In the genomic region with DNA sequence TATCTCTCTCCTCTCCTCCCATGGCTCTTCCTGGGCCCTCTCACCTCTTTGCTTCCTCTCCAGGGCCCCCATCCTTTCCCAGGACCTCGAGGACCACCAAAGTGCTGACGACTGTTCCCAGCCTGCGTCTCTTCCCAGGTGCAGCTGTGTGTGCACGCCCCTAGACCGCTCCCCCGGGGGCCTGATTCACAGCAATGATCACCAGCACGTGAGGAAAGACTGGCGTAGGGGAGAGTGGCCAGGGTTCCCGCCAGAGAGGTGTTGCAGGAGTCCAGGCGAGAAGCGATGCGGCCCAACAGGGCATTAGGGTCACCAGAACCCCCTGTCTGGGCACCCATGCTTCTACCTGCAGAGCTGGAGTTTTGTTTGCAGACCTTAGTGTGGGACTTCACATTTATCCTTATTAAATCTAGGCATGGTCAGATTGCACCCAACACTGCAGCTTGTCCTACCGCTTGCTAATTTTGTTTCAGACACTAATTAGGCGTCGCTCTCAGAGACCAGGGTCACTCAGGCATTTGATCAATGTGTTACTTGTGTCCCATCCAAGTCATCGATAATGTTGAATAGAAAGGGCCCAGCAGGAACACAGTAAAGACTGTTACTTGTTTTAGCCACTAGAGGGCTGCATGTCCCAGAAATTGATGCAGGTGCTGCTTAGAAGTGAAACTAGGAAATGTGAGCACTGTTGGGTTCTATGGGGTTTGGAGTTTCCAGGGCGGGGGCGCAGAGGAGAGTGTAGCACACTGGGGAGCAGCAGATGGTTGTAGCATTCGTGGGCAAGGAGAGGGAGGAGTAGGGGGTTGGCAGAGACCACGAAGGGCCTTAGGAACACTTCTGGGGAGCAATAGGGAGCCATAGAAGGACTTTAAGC, we compare ENCODE assay signal across 8 cellular contexts. TPM values are rescaled to one million over a fixed set of nuclear protein-coding genes. Genes with fewer than 3 reads are reported as not detected.
DNase-seq lines count a peak whose midpoint lies in the region; ATAC-seq, FAIRE-seq and TF ChIP-seq lines count a peak whose summit lies in the region.

No MANE protein-coding gene starts in this region.

- H2AFZ ChIP-seq in mammary epithelial cell (ENCODE audit: low read depth, low read length), result peak overlapping the region; percentile 91

- in situ Hi-C loops in mammary epithelial cell (cut with MboI; ENCODE audit: low sequenced_read_pairs in 2 of 2), result loop anchor here (5.0 to 10.0 kb wide), 3 partner anchors 134 to 306 kb away; partner anchors contain the start of genes CAB39L (in 1 of the 2) and SETDB2 (in 1 of the 2)

- H3K79me2 ChIP-seq in mammary epithelial cell (ENCODE audit: insufficient read depth, low read length), result no peaks in the 10 kb centered on the region

- H3K4me3 ChIP-seq in mammary epithelial cell (replicated peaks in 1 of 3; ENCODE audit: insufficient read depth in 1 of 3, low read depth in 2 of 3, low read length in 3 of 3), result no peak overlapping the region
- H3K4me3 ChIP-seq in kidney epithelial cell (ENCODE audit: low read depth, low read length), result no peak overlapping the region

- WGBS in mammary epithelial cell (ENCODE audit: low coverage, missing lambda C conversion rate), result 29% methylated on average over 13 of the region's 20 CpGs

- CTCF ChIA-PET in mammary epithelial cell (lab: Charles Lee; ENCODE audit: low non-redundant PET), result no interaction called here

- H4K20me1 ChIP-seq in mammary epithelial cell (ENCODE audit: insufficient read depth, low read length), result no peaks in the 10 kb centered on the region

- H3K36me3 ChIP-seq in mammary epithelial cell (ENCODE audit: insufficient read depth, low read length) (no peaks in the 10 kb centered on the region), kidney epithelial cell (ENCODE audit: control insufficient read depth, insufficient read depth, low read length) (no peaks in the 10 kb centered on the region)

- no peak overlapping the region for H3K27ac ChIP-seq in 22Rv1
- peak overlapping the region; percentile 44; the same call in 1 of the 2 replicates for H3K27ac ChIP-seq in VCaP
- H3K27ac ChIP-seq in mammary epithelial cell (ENCODE audit: insufficient read depth, low read depth, low read length), result no peak overlapping the region

- FAIRE-seq in GM12892 (lab: Jason Lieb, UNC), result peak; percentile 98

- no peaks in the 10 kb centered on the region for H3K27me3 ChIP-seq in mammary epithelial cell (ENCODE audit: insufficient read depth, low read length)
- H3K27me3 ChIP-seq in kidney epithelial cell (ENCODE audit: control insufficient read depth, insufficient read depth, low read length), result no peaks in the 10 kb centered on the region

- H3K4me2 ChIP-seq in mammary epithelial cell (ENCODE audit: insufficient read depth, low read depth, low read length), result peak overlapping the region; percentile 54

- H3K9me3 ChIP-seq in mammary epithelial cell (replicated peaks; ENCODE audit: insufficient read depth, low read length), result no peaks in the 10 kb centered on the region

- TF ChIP-seq POLR2A in GM12892 (IDR thresholded peaks at IDR 0.05; ENCODE audit: low read depth, low read length), result no peak

- BruUV-seq in mammary epithelial cell (replicated peaks; lab: Mats Ljungman, UMichigan), result no TSS peak

- peak; percentile 89 for ATAC-seq in HG02870 (IDR thresholded peaks at IDR 0.05; ENCODE audit: unreplicated experiment)

- H3K4me1 ChIP-seq in mammary epithelial cell (ENCODE audit: insufficient read depth, low read length), result peaks cover 20% of the 10 kb centered on the region

- TF ChIP-seq CTCF in 22Rv1 (IDR thresholded peaks at IDR 0.05) (peak; percentile 90), VCaP (conservative IDR thresholded peaks at IDR 0.05) (peak; percentile 88), mammary epithelial cell (conservative IDR thresholded peaks at IDR 0.05 in 1 of 2, IDR thresholded peaks at IDR 0.05 in 1 of 2; ENCODE audit: extremely low read depth in 1 of 2, insufficient read depth in 1 of 2, low read depth in 1 of 2, low read length in 2 of 2) (peak; percentile 86 to 93), kidney epithelial cell (IDR thresholded peaks at IDR 0.05; ENCODE audit: insufficient read depth, low read length, poor library complexity, severe bottlenecking) (peak; percentile 87)

- dilution Hi-C loops in mammary epithelial cell (cut with HindIII; ENCODE audit: low sequenced_read_pairs), result no loop called here

- peak; percentile 65 for DNase-seq in GM12892 (ENCODE audit: insufficient read length)
- DNase-seq in NCI-H2081 treated with DMSO at 0.1 percent for 48 hours (lab: John Stamatoyannopoulos, UW), result peak; percentile 32
- peak; percentile 70 for DNase-seq in mammary epithelial cell
- peak; percentile 41 for DNase-seq in kidney epithelial cell (ENCODE audit: low read depth)
- DNase-seq in stimulated activated CD4-positive, alpha-beta T cell treated with anti-CD3 and anti-CD28 coated beads, Interleukin-2, amount 100 ng/mL, for 24 hours, result peak; percentile 59 to 68

- intact Hi-C loops in mammary epithelial cell (cut with micrococcal nuclease), result loop anchor here (1.0 to 10.0 kb wide), 4 partner anchors 136 to 306 kb away; partner anchors contain the start of genes CAB39L and SETDB2

- H3K9ac ChIP-seq in mammary epithelial cell (ENCODE audit: insufficient read depth, low read length), result no peak overlapping the region

RNA-seq across cellular contexts. Expression of gene CDADC1, which starts 53.2 kb away (rescaled TPM):
- polyA plus RNA-seq in GM12892 (2012; ENCODE audit: missing spikeins), result 5.8 TPM
- total RNA-seq in mammary epithelial cell (1 to 10 TPM; 2.7 to 7.8 TPM), kidney epithelial cell (4.8 and 7.6 TPM in 2 replicates)
- 1.8 TPM for polyA plus RNA-seq in mammary epithelial cell
- polyA minus RNA-seq in mammary epithelial cell, result 0.78 TPM
